ENCODE assay signal across 8 cellular contexts in the genomic region with DNA sequence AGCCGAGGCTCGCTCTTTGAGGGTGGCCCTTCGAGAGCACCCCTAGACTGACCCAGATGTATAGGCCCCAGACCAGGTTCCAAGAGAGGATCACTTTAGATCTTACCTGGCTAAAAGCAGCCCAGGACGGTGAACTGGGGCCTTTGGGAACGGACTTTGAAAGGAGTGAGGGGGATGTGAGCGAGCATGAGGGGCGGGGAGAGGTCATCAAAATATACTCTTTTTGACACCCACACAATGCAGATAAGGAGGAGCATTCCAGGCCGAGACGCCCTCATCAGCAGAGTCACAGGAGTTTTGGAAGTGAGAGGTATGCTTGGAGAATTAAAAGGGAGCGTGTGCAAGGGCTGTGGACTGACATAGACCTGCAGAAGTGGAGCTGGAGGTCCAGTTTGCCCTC. TPM values are rescaled to one million over a fixed set of nuclear protein-coding genes. Genes with fewer than 3 reads are reported as not detected.
DNase-seq lines count a peak whose midpoint lies in the region; ATAC-seq and TF ChIP-seq lines count a peak whose summit lies in the region.

No MANE protein-coding gene starts in this region.

- H3K36me3 ChIP-seq in ascending aorta, result peaks cover 0 to 8% of the 10 kb centered on the region in 2 donors
- H3K36me3 ChIP-seq in right lobe of liver, result no peaks in the 10 kb centered on the region
- H3K36me3 ChIP-seq in tibial nerve, result peaks cover 0 to 30% (median 0%) of the 10 kb centered on the region in 3 donors

- CTCF ChIA-PET in activated CD8-positive, alpha-beta memory T cell treated with anti-CD3 and anti-CD28 coated beads, Interleukin-2, amount 10 ng/mL, durations not matched to agents 7 days and 5 days (lab: Charles Lee), result interaction anchor here (1.0 to 1.9 kb wide), 2 partner anchors 10 to 15 kb away, joined by 4 to 5 read pairs; no protein-coding TSS in a partner anchor

- no peak for TF ChIP-seq CTCF in ascending aorta (IDR thresholded peaks at IDR 0.05)
- no peak for TF ChIP-seq CTCF in right lobe of liver (IDR thresholded peaks at IDR 0.05)
- no peak for TF ChIP-seq CTCF in tibial nerve (IDR thresholded peaks at IDR 0.05)

- H3K9me3 Mint-ChIP-seq in activated CD8-positive, alpha-beta memory T cell treated with anti-CD3 and anti-CD28 coated beads, Interleukin-2, amount 10 ng/mL, durations not matched to agents 7 days and 5 days (ENCODE audit: low read depth), result no peaks in the 10 kb centered on the region

- intact Hi-C loops in ascending aorta (cut with DNase I) (loop anchor here (5.0 to 10.0 kb wide), 2 partner anchors 857 to 1434 kb away; a partner anchor contains a TSS), right lobe of liver (cut with DNase I) (no loop called here)

- H3K4me3 ChIP-seq in ascending aorta (peak overlapping the region; percentile 53 to 69), right lobe of liver (peak overlapping the region; percentile 43 to 66 (median 56)), tibial nerve (peak overlapping the region; percentile 44 to 73 (median 52))

- H3K4me1 Mint-ChIP-seq in activated CD8-positive, alpha-beta memory T cell treated with anti-CD3 and anti-CD28 coated beads, Interleukin-2, amount 10 ng/mL, durations not matched to agents 7 days and 5 days, result peaks cover 20% of the 10 kb centered on the region

- peaks cover 0 to 3% of the 10 kb centered on the region in 2 donors for H3K4me1 ChIP-seq in ascending aorta
- peaks cover 0 to 12% (median 0%) of the 10 kb centered on the region in 4 donors for H3K4me1 ChIP-seq in right lobe of liver
- peaks cover 0 to 31% (median 0%) of the 10 kb centered on the region in 4 donors for H3K4me1 ChIP-seq in tibial nerve

- no peak for TF ChIP-seq POLR2A in right lobe of liver (IDR thresholded peaks at IDR 0.05)
- no peak for TF ChIP-seq POLR2A in tibial nerve (IDR thresholded peaks at IDR 0.05)

- peak overlapping the region; percentile 88 for H3K27ac Mint-ChIP-seq in activated CD8-positive, alpha-beta memory T cell treated with anti-CD3 and anti-CD28 coated beads, Interleukin-2, amount 10 ng/mL, durations not matched to agents 7 days and 5 days

- no peak for TF ChIP-seq EP300 in tibial nerve (IDR thresholded peaks at IDR 0.05)

- no peaks in the 10 kb centered on the region for H3K27me3 Mint-ChIP-seq in activated CD8-positive, alpha-beta memory T cell treated with anti-CD3 and anti-CD28 coated beads, Interleukin-2, amount 10 ng/mL, durations not matched to agents 7 days and 5 days

- H3K9me3 ChIP-seq in ascending aorta (no peaks in the 10 kb centered on the region), right lobe of liver (no peaks in the 10 kb centered on the region), tibial nerve (no peaks in the 10 kb centered on the region)

- H3K27ac ChIP-seq in ascending aorta, result peak overlapping the region; percentile 15 to 55
- H3K27ac ChIP-seq in right lobe of liver, result peak overlapping the region in 2 of 3 donors; percentile 40 to 70
- peak overlapping the region in 3 of 4 donors; percentile 65 to 81 (median 71) for H3K27ac ChIP-seq in tibial nerve

- H3K36me3 Mint-ChIP-seq in activated CD8-positive, alpha-beta memory T cell treated with anti-CD3 and anti-CD28 coated beads, Interleukin-2, amount 10 ng/mL, durations not matched to agents 7 days and 5 days, result peaks cover 12% of the 10 kb centered on the region

- H3K27me3 ChIP-seq in ascending aorta, result no peaks in the 10 kb centered on the region
- no peaks in the 10 kb centered on the region for H3K27me3 ChIP-seq in right lobe of liver
- H3K27me3 ChIP-seq in tibial nerve, result no peaks in the 10 kb centered on the region

- DNase-seq in activated CD8-positive, alpha-beta memory T cell treated with anti-CD3 and anti-CD28 coated beads, Interleukin-2, amount 10 ng/mL, durations not matched to agents 7 days and 5 days, result no peak
- DNase-seq in activated CD8-positive, alpha-beta memory T cell treated with anti-CD3 and anti-CD28 coated beads, Interleukin-2, amount 50 U/mL, for 4 hours, result no peak
- no peak for DNase-seq in ascending aorta (ENCODE audit: low spot score in 2 of 2)
- no peak for DNase-seq in right lobe of liver
- no peak for DNase-seq in tibial nerve (ENCODE audit: low spot score in 2 of 2)
- DNase-seq in NCI-H2081 (lab: John Stamatoyannopoulos, UW), result no peak
- no peak for DNase-seq in GOT3 (lab: John Stamatoyannopoulos, UW)
- no peak for DNase-seq in activated gamma-delta T cell (lab: John Stamatoyannopoulos, UW)

- ATAC-seq in activated CD8-positive, alpha-beta memory T cell treated with anti-CD3 and anti-CD28 coated beads, Interleukin-2, amount 10 ng/mL, durations not matched to agents 7 days and 5 days, result no peak
- no peak for ATAC-seq in right lobe of liver

- peak overlapping the region; percentile 88 for H3K4me3 Mint-ChIP-seq in activated CD8-positive, alpha-beta memory T cell treated with anti-CD3 and anti-CD28 coated beads, Interleukin-2, amount 10 ng/mL, durations not matched to agents 7 days and 5 days

- WGBS in right lobe of liver (ENCODE audit: insufficient coverage, low coverage, low lambda C conversion rate, missing lambda C conversion rate), result 18% methylated on average over 7 of the region's 10 CpGs
- WGBS in tibial nerve, 2 donors, result 0 to 44% methylated on average over 9 to 10 of the region's 10 CpGs

RNA-seq across cellular contexts. Expression of a gene that starts 0.5 kb away (rescaled TPM):
- 10 to 100 TPM; 16.3 to 24.8 TPM for total RNA-seq in activated CD8-positive, alpha-beta memory T cell treated with anti-CD3 and anti-CD28 coated beads, Interleukin-2, amount 10 ng/mL, durations not matched to agents 7 days and 5 days
- total RNA-seq in ascending aorta (8.8 TPM), right lobe of liver (10 to 100 TPM; 16.1 to 38.2 (median 20.9) TPM), tibial nerve (10 to 100 TPM in 3 of 4 donors, 1 to 10 TPM in 1; 8.0 to 16.8 (median 12.5) TPM)

RNA-seq across cellular contexts. Expression of a gene that starts 0.8 kb away (rescaled TPM):
- total RNA-seq in activated CD8-positive, alpha-beta memory T cell treated with anti-CD3 and anti-CD28 coated beads, Interleukin-2, amount 10 ng/mL, durations not matched to agents 7 days and 5 days, result 1 to 10 TPM; 5.9 to 8.7 TPM
- 7.8 TPM for total RNA-seq in ascending aorta
- total RNA-seq in right lobe of liver, result 10 to 100 TPM in 5 of 6 experiments, 1 to 10 TPM in 1; 8.4 to 11.4 (median 10.9) TPM
- total RNA-seq in tibial nerve, result 10 to 100 TPM; 21.6 to 43.7 (median 28.3) TPM
